10 cellular contexts compared by ENCODE assay signal in the genomic region with DNA sequence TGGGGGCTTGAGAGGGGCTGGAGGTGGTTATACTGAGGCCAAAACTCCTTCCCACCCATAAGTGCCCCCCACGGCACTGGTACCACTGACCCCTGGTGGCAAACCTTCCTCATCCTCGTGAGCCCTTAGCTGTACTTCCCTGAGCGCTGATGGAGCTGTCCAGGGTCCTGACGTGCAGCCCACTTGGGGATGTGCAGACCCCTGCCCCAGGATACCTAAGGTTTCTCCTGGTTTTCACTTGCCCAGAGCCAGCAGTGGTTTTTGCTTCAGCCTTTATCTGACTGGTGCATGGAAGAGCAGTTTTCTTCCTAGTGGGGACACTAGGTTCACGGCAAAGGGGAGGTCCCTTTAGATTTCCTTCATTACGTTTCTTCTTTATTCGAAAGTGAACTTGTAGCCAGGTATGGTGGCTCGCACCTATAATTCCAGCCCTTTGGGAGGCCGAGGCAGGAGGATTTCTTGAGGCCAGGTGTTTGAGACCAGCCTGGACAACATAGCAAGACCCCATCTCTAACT. TPM values are rescaled to one million over a fixed set of nuclear protein-coding genes. Genes with fewer than 3 reads are reported as not detected.
DNase-seq lines count a peak whose midpoint lies in the region; ATAC-seq, FAIRE-seq and TF ChIP-seq lines count a peak whose summit lies in the region.
"Had no signal": no experiment of that assay in that cellular context is flagged by ENCODE, and none has a peak within 500 bp of the region (broad histone marks: within the 10 kb centered on the region; RNA-seq: fewer than 3 reads in every experiment).

No MANE protein-coding gene starts in this region.

- TF ChIP-seq CTCF in MM.1S (IDR thresholded peaks at IDR 0.05; ENCODE audit: low read length) (peak; percentile 46), K562 (IDR thresholded peaks at IDR 0.05 in 2 of 3, conservative IDR thresholded peaks at IDR 0.05 in 1 of 3; ENCODE audit: insufficient read depth in 2 of 3, low read depth in 1 of 3, low read length in 3 of 3) (peak; percentile 32 to 55 (median 39)), neural progenitor cell (IDR thresholded peaks at IDR 0.05) (peak; percentile 69)

- DNase-seq in activated CD8-positive, alpha-beta memory T cell treated with anti-CD3 and anti-CD28 coated beads, Interleukin-2, amount 10 ng/mL, durations not matched to agents 7 days and 5 days: peak; percentile 48
- DNase-seq in activated CD8-positive, alpha-beta memory T cell treated with anti-CD3 and anti-CD28 coated beads for 24 hours: no peak
- peak; percentile 29 for DNase-seq in MM.1S
- peak; percentile 49 to 67 (median 58) for DNase-seq in K562 (ENCODE audit: extremely low read depth in 1 of 4, low spot score in 3 of 4)
- DNase-seq in neural progenitor cell (ENCODE audit: low spot score): peak; percentile 92
- DNase-seq in NCI-H226: no peak
- no peak for DNase-seq in NCI-H1930 (lab: John Stamatoyannopoulos, UW)

- TF ChIP-seq POLR2A in K562 (conservative IDR thresholded peaks at IDR 0.05): no peak

- no peaks in the 10 kb centered on the region for H3K79me2 ChIP-seq in MM.1S (ENCODE audit: low read length)
- H3K79me2 ChIP-seq in K562 (ENCODE audit: control insufficient read depth, insufficient read depth, low read length): no peaks in the 10 kb centered on the region
- no peaks in the 10 kb centered on the region for H3K79me2 ChIP-seq in neural progenitor cell (ENCODE audit: low read depth)

- H3K36me3 ChIP-seq in MM.1S (replicated peaks; ENCODE audit: insufficient read depth, low read length): no peaks in the 10 kb centered on the region
- H3K36me3 ChIP-seq in K562 (ENCODE audit: control insufficient read depth, insufficient read depth, low read length): no peaks in the 10 kb centered on the region
- H3K36me3 ChIP-seq in neural progenitor cell: no peaks in the 10 kb centered on the region

- H3F3A ChIP-seq in MM.1S (ENCODE audit: insufficient read depth, low read length): no peaks in the 10 kb centered on the region
- H3F3A ChIP-seq in neural progenitor cell (ENCODE audit: low read depth): no peaks in the 10 kb centered on the region

- no peak for TF ChIP-seq EP300 in K562 (IDR thresholded peaks at IDR 0.05; ENCODE audit: low read length)

- no peaks in the 10 kb centered on the region for H3K4me1 Mint-ChIP-seq in activated CD8-positive, alpha-beta memory T cell treated with anti-CD3 and anti-CD28 coated beads, Interleukin-2, amount 10 ng/mL, durations not matched to agents 7 days and 5 days
- H3K4me1 Mint-ChIP-seq in neural progenitor cell: no peaks in the 10 kb centered on the region

- H3K27ac ChIP-seq in MM.1S (ENCODE audit: low read length) (no peak overlapping the region), K562 (ENCODE audit: extremely low read depth, low read depth, low read length) (no peak overlapping the region), neural progenitor cell (no peak overlapping the region)
- H3K27ac ChIP-seq: C4-2B had no signal

- H3K27me3 Mint-ChIP-seq in activated CD8-positive, alpha-beta memory T cell treated with anti-CD3 and anti-CD28 coated beads, Interleukin-2, amount 10 ng/mL, durations not matched to agents 7 days and 5 days: no peaks in the 10 kb centered on the region
- H3K27me3 Mint-ChIP-seq in neural progenitor cell (ENCODE audit: insufficient read depth, low read depth): peaks cover 20% of the 10 kb centered on the region

- H3K27me3 ChIP-seq in MM.1S (replicated peaks; ENCODE audit: insufficient read depth, low read length) (peaks cover 9% of the 10 kb centered on the region), K562 (ENCODE audit: control insufficient read depth in 2 of 2, insufficient read depth in 2 of 2, low read length in 2 of 2) (peaks cover 0 to 60% of the 10 kb centered on the region in 2 experiments; a peak in 3 of 5 replicates), neural progenitor cell (no peaks in the 10 kb centered on the region)

- in situ Hi-C loops in K562 (cut with MboI): no loop called here

- POLR2A ChIA-PET in K562 (lab: Yijun Ruan, JAX): interaction anchor here (0.7 to 1.2 kb wide), 4 partner anchors 9 to 401 kb away, joined by 3 to 6 read pairs (median 4); no protein-coding TSS in a partner anchor

- ATAC-seq in activated CD8-positive, alpha-beta memory T cell treated with anti-CD3 and anti-CD28 coated beads, Interleukin-2, amount 10 ng/mL, durations not matched to agents 7 days and 5 days: no peak
- peak; percentile 62; the same call in 2 of the 3 replicates for ATAC-seq in K562
- ATAC-seq in GM21717 (IDR thresholded peaks at IDR 0.05; ENCODE audit: unreplicated experiment): no peak

- intact Hi-C loops in K562 (cut with micrococcal nuclease): no loop called here

- no peaks in the 10 kb centered on the region for H4K20me1 ChIP-seq in MM.1S (ENCODE audit: insufficient read depth, low read length)
- H4K20me1 ChIP-seq in K562 (replicated peaks; ENCODE audit: control insufficient read depth, insufficient read depth, low read length): peaks cover 30% of the 10 kb centered on the region
- peaks cover 37% of the 10 kb centered on the region for H4K20me1 ChIP-seq in neural progenitor cell (ENCODE audit: low read depth)

- 11% methylated on average over 9 of the region's 9 CpGs for WGBS in K562 (ENCODE audit: insufficient coverage, low coverage, missing lambda C conversion rate)

- H3K36me3 Mint-ChIP-seq in activated CD8-positive, alpha-beta memory T cell treated with anti-CD3 and anti-CD28 coated beads, Interleukin-2, amount 10 ng/mL, durations not matched to agents 7 days and 5 days: no peaks in the 10 kb centered on the region
- no peaks in the 10 kb centered on the region for H3K36me3 Mint-ChIP-seq in neural progenitor cell

- no peak overlapping the region for H3K4me3 Mint-ChIP-seq in activated CD8-positive, alpha-beta memory T cell treated with anti-CD3 and anti-CD28 coated beads, Interleukin-2, amount 10 ng/mL, durations not matched to agents 7 days and 5 days
- H3K4me3 Mint-ChIP-seq in neural progenitor cell: no peak overlapping the region

- TF ChIP-seq RAD21 in K562 (CRISPR knock-in tag; conservative IDR thresholded peaks at IDR 0.05 in 1 of 2, IDR thresholded peaks at IDR 0.05 in 1 of 2): peak in 1 of 2 experiments; percentile 40; a peak in 2 of 4 replicates

- H3K9me3 Mint-ChIP-seq in activated CD8-positive, alpha-beta memory T cell treated with anti-CD3 and anti-CD28 coated beads, Interleukin-2, amount 10 ng/mL, durations not matched to agents 7 days and 5 days (ENCODE audit: low read depth): no peaks in the 10 kb centered on the region
- H3K9me3 Mint-ChIP-seq in neural progenitor cell: no peaks in the 10 kb centered on the region

- BruUV-seq in K562 (replicated peaks; lab: Mats Ljungman, UMichigan): no TSS peak

- no peaks in the 10 kb centered on the region for H3K9me2 ChIP-seq in MM.1S (replicated peaks; ENCODE audit: insufficient read depth, low read length)

- no peaks in the 10 kb centered on the region for H3K4me1 ChIP-seq in MM.1S (ENCODE audit: low read length)
- peaks cover 0 to 3% of the 10 kb centered on the region in 2 experiments; a peak in 1 of 5 replicates for H3K4me1 ChIP-seq in K562 (replicated peaks in 1 of 2; ENCODE audit: control insufficient read depth in 2 of 2, insufficient read depth in 2 of 2, low read length in 2 of 2)
- H3K4me1 ChIP-seq in neural progenitor cell: no peaks in the 10 kb centered on the region

- H3K27ac Mint-ChIP-seq in activated CD8-positive, alpha-beta memory T cell treated with anti-CD3 and anti-CD28 coated beads, Interleukin-2, amount 10 ng/mL, durations not matched to agents 7 days and 5 days: no peak overlapping the region
- no peak overlapping the region for H3K27ac Mint-ChIP-seq in neural progenitor cell

- H3K4me2 ChIP-seq in MM.1S (ENCODE audit: low read depth, low read length): no peak overlapping the region
- no peak overlapping the region for H3K4me2 ChIP-seq in K562 (ENCODE audit: insufficient read depth, low read length)
- no peak overlapping the region for H3K4me2 ChIP-seq in neural progenitor cell

- H3K4me3 ChIP-seq in MM.1S (ENCODE audit: low read length): no peak overlapping the region
- no peak overlapping the region for H3K4me3 ChIP-seq in K562
- H3K4me3 ChIP-seq in neural progenitor cell: no peak overlapping the region

- no peak overlapping the region for H3K9ac ChIP-seq in MM.1S (ENCODE audit: low read length)
- H3K9ac ChIP-seq in K562 (ENCODE audit: insufficient read depth in 1 of 2, low read depth in 2 of 2, low read length in 2 of 2): no peak overlapping the region
- H3K9ac ChIP-seq in neural progenitor cell: no peak overlapping the region

- peak; percentile 44 for FAIRE-seq in K562 (lab: Jason Lieb, UNC)
- FAIRE-seq: TTC549 had no signal

- H3K9me1 ChIP-seq in K562 (ENCODE audit: control insufficient read depth, insufficient read depth, low read length): no peaks in the 10 kb centered on the region

- CTCF ChIA-PET in activated CD8-positive, alpha-beta memory T cell treated with anti-CD3 and anti-CD28 coated beads, Interleukin-2, amount 10 ng/mL, durations not matched to agents 7 days and 5 days (lab: Charles Lee): interaction anchor here (1.3 kb wide), 1 partner anchor 10 kb away, joined by 9 read pairs; no protein-coding TSS in a partner anchor
- CTCF ChIA-PET in K562 (lab: Yijun Ruan, JAX; ENCODE audit: low intra/inter-chr PET ratio): interaction anchor here (1.2 kb wide), 1 partner anchor 337 kb away, joined by 4 read pairs; no protein-coding TSS in a partner anchor

- H2AFZ ChIP-seq in MM.1S (ENCODE audit: low read length) (no peak overlapping the region), K562 (ENCODE audit: low read depth, low read length) (no peak overlapping the region), neural progenitor cell (replicated peaks) (no peak overlapping the region)

- H3K9me3 ChIP-seq in MM.1S (replicated peaks; ENCODE audit: insufficient read depth, low read length) (no peaks in the 10 kb centered on the region), K562 (replicated peaks; ENCODE audit: control insufficient read depth, insufficient read depth, low read depth, low read length) (no peaks in the 10 kb centered on the region), neural progenitor cell (ENCODE audit: low read depth) (no peaks in the 10 kb centered on the region)

RNA-seq across cellular contexts. Expression of a gene that starts 28.7 kb away (rescaled TPM):
- total RNA-seq in activated CD8-positive, alpha-beta memory T cell treated with anti-CD3 and anti-CD28 coated beads, Interleukin-2, amount 10 ng/mL, durations not matched to agents 7 days and 5 days: 1 to 10 TPM in 1 of 2 experiments, under 1 TPM in 1; 0.67 to 1.7 TPM
- total RNA-seq in K562 (2011; cell fraction: chromatin; rRNA removed; ENCODE audit: low replicate concordance): 22.8 and 48.8 TPM in 2 replicates
- 33.6 and 36.5 TPM in 2 replicates for total RNA-seq in K562 (2011; cell fraction: nucleolus; rRNA removed)
- total RNA-seq in K562 (2011; cell fraction: nucleoplasm; rRNA removed): 23.7 and 24.2 TPM in 2 replicates
- 42.0 and 46.5 TPM in 2 replicates for total RNA-seq in K562 (2014; rRNA removed)
- 6.0 and 6.7 TPM in 2 replicates for total RNA-seq in K562 (2014; rRNA removed; fragmentation: Illumina TruSeq; extraction: Trizol)
- total RNA-seq in K562 (2015; rRNA removed; fragmentation: Illumina TruSeq; extraction: Trizol): 11.8 and 14.4 TPM in 2 replicates
- total RNA-seq in K562 (2021): 26.5 and 29.7 TPM in 2 replicates
- 14.2 and 19.8 TPM in 2 replicates for polyA plus RNA-seq in K562 (2011; rRNA removed)
- 25.0 and 63.1 TPM in 2 replicates for polyA plus RNA-seq in K562 (2011; cell fraction: cytosol; rRNA removed)
- 52.6 and 84.5 TPM in 2 replicates for polyA plus RNA-seq in K562 (2011; cell fraction: nucleus; rRNA removed)
- 20.4 and 37.0 TPM in 2 replicates for polyA plus RNA-seq in K562 (2012)
- polyA plus RNA-seq in K562 (2014; fragmentation: Illumina TruSeq; extraction: Trizol): 10.1 and 25.5 TPM in 2 replicates
- 1 to 10 TPM; 1.7 TPM for polyA plus RNA-seq in K562 (2014; fragmentation: Nextera tagmentation; extraction: Ambion mirVana)
- 31.2 and 49.0 TPM in 2 replicates for polyA plus RNA-seq in K562 (2014; rRNA removed)
- polyA minus RNA-seq in K562 (2011; rRNA and poly(A)+ RNA removed): 6.6 and 9.7 TPM in 2 replicates
- 12.0 and 13.4 TPM in 2 replicates for polyA minus RNA-seq in K562 (2011; cell fraction: cytosol; rRNA and poly(A)+ RNA removed)
- polyA minus RNA-seq in K562 (2011; cell fraction: nucleus; rRNA and poly(A)+ RNA removed): 9.3 and 10.2 TPM in 2 replicates
- 26.4 and 84.4 TPM in 2 replicates for total RNA-seq in neural progenitor cell (ENCODE audit: low replicate concordance)

Comparison
In these comparisons a context has a peak if more than half of its experiments do, and no peak if none do; other contexts are left out.
1. DNase-seq: peak in activated CD8-positive, alpha-beta memory T cell treated with anti-CD3 and anti-CD28 coated beads, Interleukin-2, amount 10 ng/mL, durations not matched to agents 7 days and 5 days (single experiment), MM.1S (single experiment), K562 (4 of 4) and neural progenitor cell (single experiment); none in activated CD8-positive, alpha-beta memory T cell treated with anti-CD3 and anti-CD28 coated beads for 24 hours (single experiment), NCI-H226 (single experiment) and NCI-H1930 (0 of 2).
2. Peak in every context shown above with its lines, with median percentiles within 50 percentile points of each other: CTCF ChIP-seq.